In the genomic region with DNA sequence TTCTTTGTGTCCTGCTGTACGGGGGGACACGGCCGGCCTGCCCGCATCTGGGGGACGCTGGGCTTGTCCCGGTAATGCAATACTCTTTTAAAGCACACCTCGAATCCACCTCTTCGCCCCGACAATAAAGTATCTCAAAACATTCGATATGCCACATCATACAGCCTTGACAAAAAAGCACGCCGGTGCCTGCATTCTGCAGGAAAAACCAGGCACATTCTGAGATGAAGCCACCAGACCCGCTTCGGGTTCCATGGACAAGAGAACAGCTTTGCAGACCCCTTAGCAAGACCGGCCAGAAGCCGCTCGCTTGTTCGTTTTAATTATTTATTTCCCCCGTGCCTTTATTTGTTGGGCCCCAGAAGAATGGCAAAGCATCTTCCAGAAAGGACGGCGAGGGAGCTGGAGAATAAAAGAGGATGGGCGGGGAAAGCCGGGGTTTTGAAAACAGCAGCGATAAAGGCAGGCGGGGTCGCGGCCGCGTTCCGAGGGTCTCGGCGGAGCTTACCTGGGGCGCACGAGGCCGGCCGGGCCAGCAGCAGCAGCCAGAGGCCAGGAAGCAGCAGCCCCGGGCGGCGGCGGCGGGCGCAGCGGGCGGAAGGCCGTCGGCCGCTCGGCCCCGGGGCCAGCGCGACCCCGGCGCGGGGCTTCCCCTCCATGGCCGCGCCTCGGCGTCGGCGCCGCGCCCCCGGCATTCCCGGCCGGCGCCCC, we compare ENCODE assay signal across 8 cellular contexts. TPM values are rescaled to one million over a fixed set of nuclear protein-coding genes. Genes with fewer than 3 reads are reported as not detected.
A peak's percentile ranks its signal among the peaks of the same experiment; 100 is the strongest.
DNase-seq lines count a peak whose midpoint lies in the region; ATAC-seq lines count a peak whose summit lies in the region.

No MANE protein-coding gene starts in this region.

- peaks cover 18% of the 10 kb centered on the region for H3K4me1 ChIP-seq in iPS-18a (ENCODE audit: control insufficient read depth, low read depth, low read length)

- no peaks in the 10 kb centered on the region for H3K36me3 Mint-ChIP-seq in activated T-cell treated with anti-CD3 and anti-CD28 coated beads, Interleukin-2, amount 50 U/mL, for 72 hours (ENCODE audit: insufficient read depth in 2 of 2)
- no peaks in the 10 kb centered on the region for H3K36me3 Mint-ChIP-seq in stimulated activated memory B cell treated with anti-CD40 and anti-IgM and Interleukin-4, amounts not matched to agents 10 μg/mL and 1 μg/mL and 100 μg/mL, for 72 hours

- peak; percentile 43 for ATAC-seq in GM21390 (IDR thresholded peaks at IDR 0.05; ENCODE audit: unreplicated experiment)
- ATAC-seq in activated T-cell treated with anti-CD3 and anti-CD28 coated beads, Interleukin-2, amount 50 U/mL, for 72 hours (replicated peaks in 1 of 2): peak in 1 of 2 donors; percentile 59
- ATAC-seq in stimulated activated memory B cell treated with anti-CD40 and anti-IgM and Interleukin-4, amounts not matched to agents 10 μg/mL and 1 μg/mL and 100 μg/mL, for 72 hours: peak; percentile 59

- H3K4me3 ChIP-seq in iPS-18a (ENCODE audit: low read length): peak overlapping the region; percentile 89

- no peaks in the 10 kb centered on the region for H3K9me3 Mint-ChIP-seq in activated T-cell treated with anti-CD3 and anti-CD28 coated beads, Interleukin-2, amount 50 U/mL, for 72 hours
- no peaks in the 10 kb centered on the region for H3K9me3 Mint-ChIP-seq in stimulated activated memory B cell treated with anti-CD40 and anti-IgM and Interleukin-4, amounts not matched to agents 10 μg/mL and 1 μg/mL and 100 μg/mL, for 72 hours

- H3K27me3 Mint-ChIP-seq in activated T-cell treated with anti-CD3 and anti-CD28 coated beads, Interleukin-2, amount 50 U/mL, for 72 hours (ENCODE audit: low read depth): peaks cover 53% of the 10 kb centered on the region
- H3K27me3 Mint-ChIP-seq in stimulated activated memory B cell treated with anti-CD40 and anti-IgM and Interleukin-4, amounts not matched to agents 10 μg/mL and 1 μg/mL and 100 μg/mL, for 72 hours: peaks cover 50% of the 10 kb centered on the region

- H3K27ac Mint-ChIP-seq in activated T-cell treated with anti-CD3 and anti-CD28 coated beads, Interleukin-2, amount 50 U/mL, for 72 hours: peak overlapping the region; percentile 58
- peak overlapping the region; percentile 59 for H3K27ac Mint-ChIP-seq in stimulated activated memory B cell treated with anti-CD40 and anti-IgM and Interleukin-4, amounts not matched to agents 10 μg/mL and 1 μg/mL and 100 μg/mL, for 72 hours

- H3K27me3 ChIP-seq in iPS-18a (ENCODE audit: control insufficient read depth, insufficient read depth, low read length): peaks cover 18% of the 10 kb centered on the region

- H3K4me3 Mint-ChIP-seq in activated T-cell treated with anti-CD3 and anti-CD28 coated beads, Interleukin-2, amount 50 U/mL, for 72 hours: peak overlapping the region; percentile 92 to 93
- peak overlapping the region; percentile 90 for H3K4me3 Mint-ChIP-seq in stimulated activated memory B cell treated with anti-CD40 and anti-IgM and Interleukin-4, amounts not matched to agents 10 μg/mL and 1 μg/mL and 100 μg/mL, for 72 hours

- H3K27ac ChIP-seq in iPS-18a (ENCODE audit: low read length): no peak overlapping the region

- no peaks in the 10 kb centered on the region for H3K9me3 ChIP-seq in iPS-18a (ENCODE audit: control insufficient read depth, low read depth, low read length)

- in situ Hi-C loops in G401 (cut with HindIII; ENCODE audit: low sequenced_read_pairs): no loop called here

- no peaks in the 10 kb centered on the region for H3K36me3 ChIP-seq in iPS-18a (ENCODE audit: control insufficient read depth, low read depth, low read length)

- peaks cover 22% of the 10 kb centered on the region for H3K4me1 Mint-ChIP-seq in activated T-cell treated with anti-CD3 and anti-CD28 coated beads, Interleukin-2, amount 50 U/mL, for 72 hours (ENCODE audit: low read depth)
- peaks cover 18% of the 10 kb centered on the region for H3K4me1 Mint-ChIP-seq in stimulated activated memory B cell treated with anti-CD40 and anti-IgM and Interleukin-4, amounts not matched to agents 10 μg/mL and 1 μg/mL and 100 μg/mL, for 72 hours

- peak overlapping the region; percentile 89 for H3K9ac ChIP-seq in iPS-18a (ENCODE audit: low read length)

- DNase-seq in EL (peak; percentile 16), HT1080 (ENCODE audit: low read depth) (peak; percentile 6), G401 (ENCODE audit: low spot score) (no peak), amniotic stem cell (lab: John Stamatoyannopoulos, UW) (no peak)
- DNase-seq in activated T-cell treated with anti-CD3 and anti-CD28 coated beads, Interleukin-2, amount 50 U/mL, for 72 hours: peak; percentile 8 to 17

RNA-seq across cellular contexts. Expression of gene KIAA1549, which starts 0.5 kb away (rescaled TPM):
- total RNA-seq in HT1080 (2014; rRNA removed; shearing (Covaris generic)): 2.4 and 4.1 TPM in 2 replicates
- 7.9 and 10.5 TPM in 2 replicates for polyA plus RNA-seq in HT1080 (2015; cell fraction: cytosol; rRNA removed)
- polyA plus RNA-seq in HT1080 (2015; cell fraction: nucleus; rRNA removed): 11.2 and 12.6 TPM in 2 replicates
- total RNA-seq in activated T-cell treated with anti-CD3 and anti-CD28 coated beads, Interleukin-2, amount 50 U/mL, for 72 hours: 1 to 10 TPM in 1 of 2 donors, under 1 TPM in 1; 0.93 to 1.7 TPM
- 0.86 and 1.3 TPM in 2 replicates for total RNA-seq in G401 (2014; rRNA removed; shearing (Covaris generic))

RNA-seq across cellular contexts. Expression of gene ZC3HAV1L, which starts 55.1 kb away (rescaled TPM):
- 1.6 and 2.7 TPM in 2 replicates for total RNA-seq in HT1080 (2014; rRNA removed; shearing (Covaris generic))
- 1.8 and 2.4 TPM in 2 replicates for polyA plus RNA-seq in HT1080 (2015; cell fraction: cytosol; rRNA removed)
- 5.7 and 7.2 TPM in 2 replicates for polyA plus RNA-seq in HT1080 (2015; cell fraction: nucleus; rRNA removed)
- 1 to 10 TPM; 6.3 to 9.8 TPM for total RNA-seq in activated T-cell treated with anti-CD3 and anti-CD28 coated beads, Interleukin-2, amount 50 U/mL, for 72 hours
- total RNA-seq in G401 (2014; rRNA removed; shearing (Covaris generic)): 22.2 and 22.3 TPM in 2 replicates

Comparison
In these comparisons a context has a peak if more than half of its experiments do, and no peak if none do; other contexts are left out.
1. DNase-seq: peak in EL (single experiment), HT1080 (single experiment) and activated T-cell treated with anti-CD3 and anti-CD28 coated beads, Interleukin-2, amount 50 U/mL, for 72 hours (2 of 2); none in G401 (single experiment) and amniotic stem cell (single experiment).